7 cellular contexts compared by ENCODE assay signal in the genomic region with DNA sequence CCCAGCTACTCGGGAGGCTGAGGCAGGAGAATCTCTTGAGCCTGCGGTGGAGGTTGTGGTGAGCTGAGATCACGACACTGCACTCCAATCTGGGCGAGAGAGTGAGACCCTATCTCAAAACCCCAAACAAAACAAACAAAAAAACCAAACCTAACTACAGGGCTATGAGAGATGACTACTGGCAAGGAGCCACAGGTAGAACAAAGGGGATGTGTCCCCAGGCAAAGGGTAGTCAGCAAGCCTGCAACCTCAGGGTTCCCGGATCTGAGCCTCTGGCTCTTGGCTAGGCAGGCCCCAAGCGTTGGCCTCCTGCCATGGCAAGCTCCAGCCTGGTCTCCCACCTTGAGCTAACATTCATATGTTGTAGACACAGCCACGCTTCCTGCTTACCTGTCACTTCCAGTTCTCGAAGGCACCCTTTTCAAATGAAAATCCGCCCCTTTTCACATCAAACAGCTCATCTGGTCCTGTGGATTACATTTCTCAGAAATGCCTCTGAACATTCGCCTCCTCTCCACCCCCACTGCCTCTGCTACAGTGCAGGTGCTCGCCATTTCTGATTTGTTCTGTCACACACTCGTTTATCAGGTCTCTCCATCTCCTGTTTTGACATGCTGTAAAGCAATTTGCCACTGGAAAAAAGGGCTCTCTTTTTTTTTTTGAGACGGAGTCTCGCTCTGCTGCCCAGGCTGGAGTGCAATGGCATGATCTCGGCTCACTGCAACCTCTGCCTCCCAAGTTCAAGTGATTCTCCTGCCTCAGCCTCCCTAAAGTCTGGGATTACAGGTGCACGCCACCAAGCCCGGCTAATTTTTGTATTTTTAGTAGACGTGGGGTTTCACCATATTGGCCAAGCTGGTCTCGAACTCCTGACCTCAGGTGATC. TPM values are rescaled to one million over a fixed set of nuclear protein-coding genes. Genes with fewer than 3 reads are reported as not detected.
A peak's percentile ranks its signal among the peaks of the same experiment; 100 is the strongest.
DNase-seq lines count a peak whose midpoint lies in the region; ATAC-seq, FAIRE-seq and TF ChIP-seq lines count a peak whose summit lies in the region.

No MANE protein-coding gene starts in this region.

- H3K9me3 ChIP-seq in esophagus squamous epithelium = no peaks in the 10 kb centered on the region

- no peak for ATAC-seq in GM18519 (IDR thresholded peaks at IDR 0.05; ENCODE audit: low FRiP score, unreplicated experiment)
- no peak for ATAC-seq in GM19328 (IDR thresholded peaks at IDR 0.05; ENCODE audit: unreplicated experiment)

- peak overlapping the region in 3 of 4 donors; percentile 57 to 69 (median 66) for H3K27ac ChIP-seq in esophagus squamous epithelium

- H3K4me1 ChIP-seq in esophagus squamous epithelium = peaks cover 10 to 32% (median 12%) of the 10 kb centered on the region in 3 donors

- 31 to 64% methylated on average over 15 to 19 of the region's 19 CpGs for WGBS in esophagus squamous epithelium, 2 donors

- peak; percentile 51 for DNase-seq in NCI-H2107 (lab: John Stamatoyannopoulos, UW)
- peak; percentile 68 to 77 for DNase-seq in activated CD4-positive, alpha-beta T cell treated with anti-CD3 and anti-CD28 coated beads, Interleukin-2, amount 50 U/mL, for 4 hours
- no peak for DNase-seq in esophagus squamous epithelium (lab: John Stamatoyannopoulos, UW)
- peak; percentile 42 to 83 (median 65) for DNase-seq in stimulated activated CD4-positive, alpha-beta T cell treated with anti-CD3 and anti-CD28 coated beads, TNF-alpha, amount 100 ng/mL, for 48 hours (ENCODE audit: low read depth in 3 of 3)
- DNase-seq in D721Med (ENCODE audit: insufficient read length, low spot score) = no peak

- intact Hi-C loops in esophagus squamous epithelium (cut with DNase I) = no loop called here

- no peak for TF ChIP-seq POLR2A in esophagus squamous epithelium (IDR thresholded peaks at IDR 0.05)

- TF ChIP-seq CTCF in esophagus squamous epithelium (IDR thresholded peaks at IDR 0.05) (peak in 1 of 6 experiments; percentile 4), D721Med (IDR thresholded peaks at IDR 0.05; ENCODE audit: insufficient read depth, missing control alignments) (no peak)

- no peaks in the 10 kb centered on the region for H3K27me3 ChIP-seq in esophagus squamous epithelium

- no peak for FAIRE-seq in D721Med (lab: Jason Lieb, UNC)

- no peaks in the 10 kb centered on the region for H3K36me3 ChIP-seq in esophagus squamous epithelium

- H3K4me3 ChIP-seq in esophagus squamous epithelium = no peak overlapping the region

RNA-seq across cellular contexts. Expression of gene ACTR3, which starts 13.1 kb away (rescaled TPM):
- 100 to 1,000 TPM; 164 to 274 (median 226) TPM for total RNA-seq in esophagus squamous epithelium

Comparison
In these comparisons a context has a peak if more than half of its experiments do, and no peak if none do; other contexts are left out.
1. DNase-seq: peak in NCI-H2107 (single experiment), activated CD4-positive, alpha-beta T cell treated with anti-CD3 and anti-CD28 coated beads, Interleukin-2, amount 50 U/mL, for 4 hours (2 of 2) and stimulated activated CD4-positive, alpha-beta T cell treated with anti-CD3 and anti-CD28 coated beads, TNF-alpha, amount 100 ng/mL, for 48 hours (3 of 3); none in esophagus squamous epithelium (single experiment) and D721Med (single experiment).